9 cellular contexts compared by ENCODE assay signal in the genomic region with DNA sequence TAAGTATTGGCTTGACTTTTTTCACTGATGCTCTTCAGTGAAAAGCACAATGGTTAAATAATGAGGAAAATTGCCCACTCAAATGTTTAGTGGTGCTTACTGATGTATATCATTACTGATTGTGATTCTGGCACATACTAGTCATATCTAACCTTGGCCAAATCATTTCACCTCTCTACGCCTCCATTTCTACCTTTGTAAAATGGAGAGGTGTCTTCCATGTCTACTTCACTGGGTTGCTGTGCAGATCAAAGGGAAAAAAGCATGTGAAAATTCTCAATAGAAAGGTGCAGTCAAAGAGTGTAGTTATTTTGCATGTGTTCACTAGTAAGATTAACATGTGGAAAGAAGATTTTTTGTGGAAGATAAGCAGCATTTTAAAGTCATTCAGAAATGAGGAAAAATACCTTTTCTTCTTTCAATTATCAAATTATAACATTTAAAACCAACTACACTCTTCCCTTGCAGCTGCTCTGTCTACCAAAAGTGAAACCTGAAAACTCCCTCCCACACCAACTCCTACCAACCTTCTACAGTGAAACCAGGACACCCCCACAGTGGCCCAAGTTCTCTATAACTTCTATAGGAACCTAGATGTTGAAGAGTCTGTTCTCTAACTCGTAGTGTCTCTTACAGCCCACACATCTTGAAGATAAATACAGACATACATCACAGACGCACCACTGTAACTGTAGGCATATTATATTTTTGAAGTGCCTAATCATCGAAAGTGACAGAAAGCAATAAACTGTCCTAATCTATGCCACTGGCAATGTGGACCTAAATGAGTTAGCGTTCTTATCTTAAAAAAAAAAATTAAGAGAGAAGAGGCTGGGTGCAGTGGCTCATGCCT. TPM values are rescaled to one million over a fixed set of nuclear protein-coding genes. Genes with fewer than 3 reads are reported as not detected.
DNase-seq lines count a peak whose midpoint lies in the region; ATAC-seq and TF ChIP-seq lines count a peak whose summit lies in the region.
"Had no signal": no experiment of that assay in that cellular context is flagged by ENCODE, and none has a peak within 500 bp of the region (broad histone marks: within the 10 kb centered on the region; RNA-seq: fewer than 3 reads in every experiment).

No MANE protein-coding gene starts in this region.

- H3K9me3 ChIP-seq in Loucy (ENCODE audit: insufficient read depth, low read depth, low read length) (no peaks in the 10 kb centered on the region), tibial nerve (no peaks in the 10 kb centered on the region)

- H3F3A ChIP-seq in Loucy (ENCODE audit: low read depth) = no peaks in the 10 kb centered on the region

- H3K27ac Mint-ChIP-seq in activated naive CD8-positive, alpha-beta T cell treated with anti-CD3 and anti-CD28 coated beads for 36 hours = peak overlapping the region; percentile 89
- H3K27ac Mint-ChIP-seq in stimulated activated effector memory CD8-positive, alpha-beta T cell treated with anti-CD3 and anti-CD28 coated beads, Interleukin-12 subunit alpha, Interleukin-12 subunit beta, amount 100 ng/mL, for 72 hours = peak overlapping the region; percentile 86

- no peak overlapping the region for H3K27ac ChIP-seq in tibial nerve
- H3K27ac ChIP-seq: cardiac muscle cell had no signal

- no peaks in the 10 kb centered on the region for H3K27me3 Mint-ChIP-seq in activated naive CD8-positive, alpha-beta T cell treated with anti-CD3 and anti-CD28 coated beads for 36 hours

- H3K9me3 Mint-ChIP-seq in activated naive CD8-positive, alpha-beta T cell treated with anti-CD3 and anti-CD28 coated beads for 36 hours = no peaks in the 10 kb centered on the region
- H3K9me3 Mint-ChIP-seq in stimulated activated effector memory CD8-positive, alpha-beta T cell treated with anti-CD3 and anti-CD28 coated beads, Interleukin-12 subunit alpha, Interleukin-12 subunit beta, amount 100 ng/mL, for 72 hours = no peaks in the 10 kb centered on the region

- no peaks in the 10 kb centered on the region for H3K79me2 ChIP-seq in Loucy (ENCODE audit: insufficient read depth, low read length)

- H3K27me3 ChIP-seq in Loucy (ENCODE audit: insufficient read depth, low read length, poor library complexity, severe bottlenecking) = no peaks in the 10 kb centered on the region
- H3K27me3 ChIP-seq in tibial nerve = no peaks in the 10 kb centered on the region
- H3K27me3 ChIP-seq: cardiac muscle cell had no signal

- TF ChIP-seq CTCF in GM13976 (IDR thresholded peaks at IDR 0.05; ENCODE audit: borderline replicate concordance, control extremely low read depth, extremely low read depth, insufficient read depth, missing control alignments) (no peak), Loucy (conservative IDR thresholded peaks at IDR 0.05; ENCODE audit: low read length) (no peak), tibial nerve (IDR thresholded peaks at IDR 0.05) (no peak)

- peak overlapping the region; percentile 4 for H3K4me2 ChIP-seq in Loucy (ENCODE audit: low read depth, low read length, poor library complexity, severe bottlenecking)

- H3K4me3 ChIP-seq in Loucy (ENCODE audit: low read length, poor library complexity, severe bottlenecking) = no peak overlapping the region
- peak overlapping the region in 2 of 4 donors; percentile 15 to 17 for H3K4me3 ChIP-seq in tibial nerve
- H3K4me3 ChIP-seq: cardiac muscle cell had no signal

- H3K9me2 ChIP-seq in Loucy (replicated peaks; ENCODE audit: low read depth, low read length) = no peaks in the 10 kb centered on the region

- peaks cover 74% of the 10 kb centered on the region for H3K4me1 Mint-ChIP-seq in activated naive CD8-positive, alpha-beta T cell treated with anti-CD3 and anti-CD28 coated beads for 36 hours
- H3K4me1 Mint-ChIP-seq in stimulated activated effector memory CD8-positive, alpha-beta T cell treated with anti-CD3 and anti-CD28 coated beads, Interleukin-12 subunit alpha, Interleukin-12 subunit beta, amount 100 ng/mL, for 72 hours = peaks cover 65% of the 10 kb centered on the region

- peak overlapping the region; percentile 30; the same call in 1 of the 2 replicates for H2AFZ ChIP-seq in Loucy (ENCODE audit: low read length)

- DNase-seq in GM13976 (ENCODE audit: low spot score) (peak; percentile 31), ureter (ENCODE audit: low spot score) (no peak), tibial nerve (ENCODE audit: low spot score in 2 of 2) (no peak), NCI-H2107 (lab: John Stamatoyannopoulos, UW) (no peak)
- peak; percentile 50 for DNase-seq in activated naive CD8-positive, alpha-beta T cell treated with anti-CD3 and anti-CD28 coated beads for 36 hours
- DNase-seq in stimulated activated effector memory CD8-positive, alpha-beta T cell treated with anti-CD3 and anti-CD28 coated beads, Interleukin-12 subunit alpha, Interleukin-12 subunit beta, amount 100 ng/mL, for 72 hours (ENCODE audit: low spot score in 2 of 2) = peak in 1 of 2 donors; percentile 65

- no peak for TF ChIP-seq EP300 in tibial nerve (IDR thresholded peaks at IDR 0.05)

- no peak for TF ChIP-seq POLR2A in tibial nerve (IDR thresholded peaks at IDR 0.05)

- H3K4me1 ChIP-seq in Loucy (ENCODE audit: insufficient read depth, low read length, poor library complexity, severe bottlenecking) = peaks cover 18% of the 10 kb centered on the region
- no peaks in the 10 kb centered on the region for H3K4me1 ChIP-seq in tibial nerve

- peak; percentile 84 for ATAC-seq in GM21528 (IDR thresholded peaks at IDR 0.05; ENCODE audit: low FRiP score, unreplicated experiment)
- ATAC-seq in stimulated activated effector memory CD8-positive, alpha-beta T cell treated with anti-CD3 and anti-CD28 coated beads, Interleukin-12 subunit alpha, Interleukin-12 subunit beta, amount 100 ng/mL, for 72 hours = peak; percentile 93

- no peak overlapping the region for H3K9ac ChIP-seq in Loucy (ENCODE audit: low read depth, low read length, poor library complexity, severe bottlenecking)

- in situ Hi-C loops in GM13976 (cut with MboI; ENCODE audit: low sequenced_read_pairs, unreplicated experiment) = loop anchor here (10.0 kb wide), 1 partner anchor 229 kb away; no protein-coding TSS in a partner anchor

- no peaks in the 10 kb centered on the region for H3K36me3 Mint-ChIP-seq in activated naive CD8-positive, alpha-beta T cell treated with anti-CD3 and anti-CD28 coated beads for 36 hours
- no peaks in the 10 kb centered on the region for H3K36me3 Mint-ChIP-seq in stimulated activated effector memory CD8-positive, alpha-beta T cell treated with anti-CD3 and anti-CD28 coated beads, Interleukin-12 subunit alpha, Interleukin-12 subunit beta, amount 100 ng/mL, for 72 hours

- H3K36me3 ChIP-seq in Loucy (ENCODE audit: insufficient read depth, low read length) (no peaks in the 10 kb centered on the region), tibial nerve (no peaks in the 10 kb centered on the region)
- H3K36me3 ChIP-seq: cardiac muscle cell had no signal

- H4K20me1 ChIP-seq in Loucy (ENCODE audit: insufficient read depth, low read length, poor library complexity, severe bottlenecking) = no peaks in the 10 kb centered on the region

- H3K4me3 Mint-ChIP-seq in activated naive CD8-positive, alpha-beta T cell treated with anti-CD3 and anti-CD28 coated beads for 36 hours = peak overlapping the region; percentile 75
- peak overlapping the region; percentile 85 for H3K4me3 Mint-ChIP-seq in stimulated activated effector memory CD8-positive, alpha-beta T cell treated with anti-CD3 and anti-CD28 coated beads, Interleukin-12 subunit alpha, Interleukin-12 subunit beta, amount 100 ng/mL, for 72 hours

- WGBS in tibial nerve, 2 donors = 73% methylated on average over 5 of the region's 5 CpGs

RNA-seq across cellular contexts. Expression of a gene that starts 1.4 kb away (rescaled TPM):
- 1 to 10 TPM; 1.4 to 1.8 TPM for total RNA-seq in activated naive CD8-positive, alpha-beta T cell treated with anti-CD3 and anti-CD28 coated beads for 36 hours
- total RNA-seq in ureter = 1.8 TPM
- 1 to 10 TPM in 1 of 4 donors, under 1 TPM in 3; 0.22 to 2.1 (median 0.91) TPM for total RNA-seq in tibial nerve

RNA-seq across cellular contexts. Expression of a gene that starts 17.2 kb away (rescaled TPM):
- 10 to 100 TPM; 26.6 to 31.6 TPM for total RNA-seq in activated naive CD8-positive, alpha-beta T cell treated with anti-CD3 and anti-CD28 coated beads for 36 hours
- total RNA-seq in ureter (12.4 TPM), tibial nerve (10 to 100 TPM; 15.9 to 55.7 (median 21.1) TPM)

Comparison
In these comparisons a context has a peak if more than half of its experiments do, and no peak if none do; other contexts are left out.
1. DNase-seq: peak in GM13976 (single experiment) and activated naive CD8-positive, alpha-beta T cell treated with anti-CD3 and anti-CD28 coated beads for 36 hours (single experiment); none in ureter (single experiment), tibial nerve (0 of 2) and NCI-H2107 (single experiment).